In genomic region chr6:118668761-118669411, GRCh38 we compare ENCODE assay signal across 11 cellular contexts. TPM values are rescaled to one million over a fixed set of nuclear protein-coding genes. Genes with fewer than 3 reads are reported as not detected.
A peak's percentile ranks its signal among the peaks of the same experiment; 100 is the strongest.
DNase-seq lines count a peak whose midpoint lies in the region; ATAC-seq and TF ChIP-seq lines count a peak whose summit lies in the region.
"Had no signal": no experiment of that assay in that cellular context is flagged by ENCODE, and none has a peak within 500 bp of the region (broad histone marks: within the 10 kb centered on the region; RNA-seq: fewer than 3 reads in every experiment).

No MANE protein-coding gene starts in this region.

- no peak overlapping the region for H3K14ac ChIP-seq in neuronal stem cell (ENCODE audit: low read length)

- H2AFZ ChIP-seq in neuronal stem cell (ENCODE audit: low read length): peak overlapping the region; percentile 7

- no peaks in the 10 kb centered on the region for H3K27me3 Mint-ChIP-seq in CD4-positive, alpha-beta memory T cell

- H3K4me2 ChIP-seq in neuronal stem cell (ENCODE audit: insufficient read depth, low read length, poor library complexity, severe bottlenecking): no peak overlapping the region

- no peaks in the 10 kb centered on the region for H3K36me3 ChIP-seq in CD4-positive, alpha-beta memory T cell (ENCODE audit: insufficient read depth, low read length)
- H3K36me3 ChIP-seq in neuronal stem cell (replicated peaks in 1 of 2; ENCODE audit: control insufficient read depth in 2 of 2, insufficient read depth in 2 of 2, low read length in 2 of 2): no peaks in the 10 kb centered on the region
- H3K36me3 ChIP-seq in body of pancreas (replicated peaks in 1 of 2; ENCODE audit: insufficient read depth in 1 of 2, low read depth in 2 of 2): no peaks in the 10 kb centered on the region

- H3K27ac ChIP-seq in CD4-positive, alpha-beta memory T cell (ENCODE audit: low read depth, low read length): no peak overlapping the region
- H3K27ac ChIP-seq in neuronal stem cell (replicated peaks; ENCODE audit: low read length): no peak overlapping the region
- H3K27ac ChIP-seq in body of pancreas: no peak overlapping the region

- H2AK5ac ChIP-seq in neuronal stem cell (ENCODE audit: low read depth, low read length): no peak overlapping the region

- no CpG with 5 or more reads among the region's 1 CpG for WGBS in neuronal stem cell (ENCODE audit: extremely low coverage in 2 of 2, insufficient read length in 2 of 2, insufficient replicate concordance in 1 of 2), 2 donors
- WGBS in body of pancreas, 2 donors: 58 to 59% methylated on average over 1 of the region's 1 CpG

- H3K4ac ChIP-seq in neuronal stem cell (ENCODE audit: low read length): no peak overlapping the region

- peaks cover 76% of the 10 kb centered on the region for H3K4me1 ChIP-seq in CD4-positive, alpha-beta memory T cell (ENCODE audit: insufficient read depth, low read length)
- H3K4me1 ChIP-seq in neuronal stem cell (ENCODE audit: control insufficient read depth in 2 of 2, insufficient read depth in 1 of 2, low read depth in 1 of 2, low read length in 2 of 2): no peaks in the 10 kb centered on the region
- no peaks in the 10 kb centered on the region for H3K4me1 ChIP-seq in body of pancreas

- no peaks in the 10 kb centered on the region for H3K9me3 ChIP-seq in CD4-positive, alpha-beta memory T cell (ENCODE audit: control insufficient read depth in 1 of 2, low read length in 2 of 2)
- H3K9me3 ChIP-seq in neuronal stem cell (replicated peaks in 1 of 2; ENCODE audit: control insufficient read depth in 2 of 2, insufficient read depth in 1 of 2, low read depth in 1 of 2, low read length in 2 of 2): no peaks in the 10 kb centered on the region
- no peaks in the 10 kb centered on the region for H3K9me3 ChIP-seq in body of pancreas

- POLR2A ChIA-PET in CD4-positive, alpha-beta memory T cell (lab: Charles Lee; ENCODE audit: partially characterized antibody): interaction anchor here (0.5 to 2.4 kb wide), 6 partner anchors 13 to 50 kb away, joined by 3 to 9 read pairs (median 3); partner anchors contain the start of gene CEP85L

- DNase-seq in CD4-positive, alpha-beta memory T cell: no peak
- DNase-seq in NCI-H1694 (lab: John Stamatoyannopoulos, UW) (peak; percentile 31), cardiac fibroblast (ENCODE audit: low read depth in 2 of 2) (peak; percentile 61 to 66), neuronal stem cell (ENCODE audit: low spot score) (no peak), HPDE6-E6E7 (ENCODE audit: extremely low spot score) (no peak), body of pancreas (no peak)
- DNase-seq in activated CD8-positive, alpha-beta memory T cell treated with anti-CD3 and anti-CD28 coated beads, Interleukin-2, amount 50 U/mL, for 48 hours: no peak
- DNase-seq: H9, SIG-M5 had no signal

- no peaks in the 10 kb centered on the region for H3K27me3 ChIP-seq in CD4-positive, alpha-beta memory T cell (ENCODE audit: insufficient read depth, low read length)
- H3K27me3 ChIP-seq in neuronal stem cell (ENCODE audit: control insufficient read depth in 3 of 3, insufficient read depth in 3 of 3, low read depth in 1 of 3, low read length in 3 of 3): no peaks in the 10 kb centered on the region
- H3K27me3 ChIP-seq in body of pancreas: no peaks in the 10 kb centered on the region

- no peak for TF ChIP-seq POLR2A in body of pancreas (IDR thresholded peaks at IDR 0.05)

- no peak overlapping the region for H2BK120ac ChIP-seq in neuronal stem cell (ENCODE audit: low read depth, low read length)

- TF ChIP-seq CTCF in cardiac fibroblast (IDR thresholded peaks at IDR 0.05; ENCODE audit: low read depth, low read length): no peak
- no peak for TF ChIP-seq CTCF in body of pancreas (IDR thresholded peaks at IDR 0.05)

- peaks cover 7 to 16% of the 10 kb centered on the region in 2 donors for H3K36me3 Mint-ChIP-seq in CD4-positive, alpha-beta memory T cell
- H3K36me3 Mint-ChIP-seq: brain had no signal

- no peak overlapping the region for H3K4me3 ChIP-seq in CD4-positive, alpha-beta memory T cell (ENCODE audit: low read length in 2 of 2)
- H3K4me3 ChIP-seq in cardiac fibroblast (replicated peaks in 1 of 2; ENCODE audit: low read depth in 2 of 2, low read length in 2 of 2) (no peak overlapping the region), neuronal stem cell (ENCODE audit: low read length in 2 of 2) (no peak overlapping the region), body of pancreas (no peak overlapping the region)

- H3K4me3 Mint-ChIP-seq in CD4-positive, alpha-beta memory T cell: peak overlapping the region in 2 of 8 donors; percentile 13 to 43
- H3K4me3 Mint-ChIP-seq: brain, H9 had no signal

- no peak for ATAC-seq in body of pancreas
- no peak for ATAC-seq in GM18498 (IDR thresholded peaks at IDR 0.05; ENCODE audit: unreplicated experiment)

- intact Hi-C loops in CD4-positive, alpha-beta memory T cell (cut with micrococcal nuclease): no loop called here
- intact Hi-C loops in body of pancreas (cut with DNase I): no loop called here

- H4K8ac ChIP-seq in neuronal stem cell (ENCODE audit: low read depth, low read length): no peak overlapping the region

- no peak overlapping the region for H2BK15ac ChIP-seq in neuronal stem cell (ENCODE audit: low read length)

- H3K27ac Mint-ChIP-seq in CD4-positive, alpha-beta memory T cell: peak overlapping the region; percentile 31 to 88 (median 60)
- H3K27ac Mint-ChIP-seq: H9 had no signal

- no peak overlapping the region for H2BK5ac ChIP-seq in neuronal stem cell (ENCODE audit: low read length)

- no peaks in the 10 kb centered on the region for H3K79me1 ChIP-seq in neuronal stem cell (ENCODE audit: low read depth, low read length)

- H2BK12ac ChIP-seq in neuronal stem cell (ENCODE audit: low read length): no peak overlapping the region

- H3K9me3 Mint-ChIP-seq in CD4-positive, alpha-beta memory T cell: no peaks in the 10 kb centered on the region
- H3K9me3 Mint-ChIP-seq: H9 had no signal

- no peak overlapping the region for H3K18ac ChIP-seq in neuronal stem cell (ENCODE audit: low read length)

- H3K9ac ChIP-seq in neuronal stem cell (ENCODE audit: low read depth, low read length, poor library complexity): no peak overlapping the region

- H3K23ac ChIP-seq in neuronal stem cell (ENCODE audit: low read depth, low read length, poor library complexity): no peak overlapping the region

- no peak overlapping the region for H4K91ac ChIP-seq in neuronal stem cell (ENCODE audit: low read depth, low read length, poor library complexity)

- CTCF ChIA-PET in CD4-positive, alpha-beta memory T cell (lab: Charles Lee; ENCODE audit: partially characterized antibody): interaction anchor here (0.9 to 1.7 kb wide), 2 partner anchors 15 to 115 kb away, joined by 3 to 5 read pairs; no protein-coding TSS in a partner anchor

- peaks cover 61 to 84% (median 71%) of the 10 kb centered on the region in 4 donors for H3K4me1 Mint-ChIP-seq in CD4-positive, alpha-beta memory T cell
- H3K4me1 Mint-ChIP-seq: H9 had no signal

RNA-seq across cellular contexts. Expression of gene CEP85L, which starts 17.5 kb away (rescaled TPM):
- 10 to 100 TPM; 64.9 to 71.1 TPM for total RNA-seq in CD4-positive, alpha-beta memory T cell
- 10 to 100 TPM; 32.7 to 35.9 TPM for polyA plus RNA-seq in CD4-positive, alpha-beta memory T cell
- polyA plus RNA-seq in neuronal stem cell (2013, experiment 1 of 2): 3.7 TPM
- polyA plus RNA-seq in neuronal stem cell (2013, experiment 2 of 2): 3.7 TPM
- 1 to 10 TPM; 8.2 to 9.9 TPM for total RNA-seq in body of pancreas

Comparison
In these comparisons a context has a peak if more than half of its experiments do, and no peak if none do; other contexts are left out.
1. DNase-seq: peak in NCI-H1694 (single experiment) and cardiac fibroblast (2 of 2); none in CD4-positive, alpha-beta memory T cell (0 of 5), neuronal stem cell (single experiment), activated CD8-positive, alpha-beta memory T cell treated with anti-CD3 and anti-CD28 coated beads, Interleukin-2, amount 50 U/mL, for 48 hours (single experiment), HPDE6-E6E7 (single experiment) and body of pancreas (0 of 4).
2. RNA of gene CEP85L, which starts 17.5 kb away (total RNA-seq): 64.9 to 71.1 TPM in CD4-positive, alpha-beta memory T cell; 8.2 to 9.9 TPM in body of pancreas; every median in the first group is over 4 times any median in the second.